7 cellular contexts compared by ENCODE assay signal in genomic region chr13:40388617-40389016, GRCh38.
DNase-seq lines count a peak whose midpoint lies in the region; ATAC-seq and TF ChIP-seq lines count a peak whose summit lies in the region.

No MANE protein-coding gene starts in this region.

- peak; percentile 69 for DNase-seq in T-helper 22 cell (ENCODE audit: low read depth)
- DNase-seq in astrocyte of the hippocampus (ENCODE audit: low read depth, low spot score) = peak; percentile 15
- peak; percentile 59 for DNase-seq in stimulated activated CD4-positive, alpha-beta T cell treated with anti-CD3 and anti-CD28 coated beads, Interleukin-12 subunit alpha, Interleukin-12 subunit beta, amount 100 ng/mL, for 24 hours (ENCODE audit: low read depth in 2 of 2)
- DNase-seq in globus pallidus (ENCODE audit: low spot score) = no peak
- no peak for DNase-seq in HEK293T (ENCODE audit: extremely low spot score)

- POLR2A ChIA-PET in HEK293T (lab: Yijun Ruan, JAX) = no interaction called here

- CTCF ChIA-PET in HEK293T (lab: Yijun Ruan, JAX) = no interaction called here

- ATAC-seq in GM19043 (IDR thresholded peaks at IDR 0.05; ENCODE audit: low read depth, unreplicated experiment) (peak; percentile 99), HG03064 (IDR thresholded peaks at IDR 0.05; ENCODE audit: low read depth, unreplicated experiment) (peak; percentile 100)

TF ChIP-seq in HEK293T, 16 proteins besides CTCF, POLR2A, EP300 and RAD21:
- TF ChIP-seq L3MBTL2 (conservative IDR thresholded peaks at IDR 0.05) (no peak), ARNT (IDR thresholded peaks at IDR 0.05) (no peak), SUZ12 (IDR thresholded peaks at IDR 0.05) (no peak), PKNOX1 (IDR thresholded peaks at IDR 0.05) (no peak), FOXM1 (IDR thresholded peaks at IDR 0.05; ENCODE audit: borderline replicate concordance) (no peak), FOXA1 (IDR thresholded peaks at IDR 0.05) (no peak), ELF4 (IDR thresholded peaks at IDR 0.05) (no peak), TARDBP (IDR thresholded peaks at IDR 0.05) (no peak), CTBP1 (IDR thresholded peaks at IDR 0.05; ENCODE audit: borderline replicate concordance) (no peak), ZNF384 (IDR thresholded peaks at IDR 0.05) (no peak)

Comparison
In these comparisons a context has a peak if more than half of its experiments do, and no peak if none do; other contexts are left out.
1. DNase-seq: peak in T-helper 22 cell (single experiment), astrocyte of the hippocampus (single experiment) and stimulated activated CD4-positive, alpha-beta T cell treated with anti-CD3 and anti-CD28 coated beads, Interleukin-12 subunit alpha, Interleukin-12 subunit beta, amount 100 ng/mL, for 24 hours (2 of 2); none in globus pallidus (single experiment) and HEK293T (single experiment).